In the genomic region with DNA sequence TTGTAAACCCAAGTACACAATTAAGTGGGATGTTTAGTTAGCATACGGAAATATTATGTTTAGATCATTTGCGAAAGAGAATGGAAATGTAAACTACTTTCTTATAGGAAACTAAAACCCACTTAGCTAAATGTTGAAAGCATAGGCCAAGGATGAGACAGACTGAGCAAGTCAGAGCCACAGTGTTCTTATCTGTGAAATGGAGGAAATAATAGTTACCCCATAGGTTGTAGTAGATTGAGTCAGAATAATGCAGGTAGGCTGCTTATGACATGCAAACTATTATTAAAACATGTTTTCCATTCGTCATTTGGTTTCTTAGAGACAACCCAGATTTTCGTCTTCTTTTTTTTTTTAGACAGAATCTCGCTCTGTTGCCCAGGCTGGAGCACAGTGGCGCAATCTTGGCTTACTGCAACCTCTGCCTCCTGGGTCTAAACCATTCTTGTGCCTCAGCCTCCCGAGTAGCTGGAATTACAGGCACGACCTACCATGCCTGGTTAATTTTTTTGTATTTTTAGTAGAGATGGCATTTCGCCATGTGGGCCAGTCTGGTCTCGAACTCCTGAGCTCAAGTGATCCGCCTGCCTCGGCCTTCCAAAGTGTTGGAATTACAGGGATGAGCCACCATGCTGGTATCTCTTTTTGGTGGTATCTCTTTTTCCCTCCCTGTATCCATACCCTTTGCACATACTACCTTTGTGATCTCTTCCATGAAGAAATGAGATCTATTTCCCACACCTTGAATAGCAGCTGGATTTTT, we compare ENCODE assay signal across 1 cellular context.
TF ChIP-seq lines count a peak whose summit lies in the region.

No MANE protein-coding gene starts in this region.

TF ChIP-seq in K562, 482 proteins besides CTCF, POLR2A, EP300 and RAD21:
- 0 out of 2 replicates have a peak, but pooled peaks have one; percentile 18 for TF ChIP-seq MEF2D (tag; conservative IDR thresholded peaks at IDR 0.05; ENCODE audit: low read depth)
- TF ChIP-seq, protein P1, sequence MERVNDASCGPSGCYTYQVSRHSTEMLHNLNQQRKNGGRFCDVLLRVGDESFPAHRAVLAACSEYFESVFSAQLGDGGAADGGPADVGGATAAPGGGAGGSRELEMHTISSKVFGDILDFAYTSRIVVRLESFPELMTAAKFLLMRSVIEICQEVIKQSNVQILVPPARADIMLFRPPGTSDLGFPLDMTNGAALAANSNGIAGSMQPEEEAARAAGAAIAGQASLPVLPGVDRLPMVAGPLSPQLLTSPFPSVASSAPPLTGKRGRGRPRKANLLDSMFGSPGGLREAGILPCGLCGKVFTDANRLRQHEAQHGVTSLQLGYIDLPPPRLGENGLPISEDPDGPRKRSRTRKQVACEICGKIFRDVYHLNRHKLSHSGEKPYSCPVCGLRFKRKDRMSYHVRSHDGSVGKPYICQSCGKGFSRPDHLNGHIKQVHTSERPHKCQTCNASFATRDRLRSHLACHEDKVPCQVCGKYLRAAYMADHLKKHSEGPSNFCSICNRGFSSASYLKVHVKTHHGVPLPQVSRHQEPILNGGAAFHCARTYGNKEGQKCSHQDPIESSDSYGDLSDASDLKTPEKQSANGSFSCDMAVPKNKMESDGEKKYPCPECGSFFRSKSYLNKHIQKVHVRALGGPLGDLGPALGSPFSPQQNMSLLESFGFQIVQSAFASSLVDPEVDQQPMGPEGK (CRISPR knock-in tag; IDR thresholded peaks at IDR 0.05; ENCODE audit: borderline replicate concordance), result no peak
- peak in 1 of 3 experiments; percentile 87; a peak in 1 of 6 replicates for TF ChIP-seq ZBTB11 (CRISPR knock-in tag; IDR thresholded peaks at IDR 0.05)
- TF ChIP-seq ETV1 (tag; conservative IDR thresholded peaks at IDR 0.05; ENCODE audit: low read depth), result no peak
- 0 out of 2 replicates have a peak, but pooled peaks have one; percentile 41 for TF ChIP-seq FOSL1 (tag; conservative IDR thresholded peaks at IDR 0.05)
- peak; percentile 25 for TF ChIP-seq EWSR1 (IDR thresholded peaks at IDR 0.05; ENCODE audit: borderline replicate concordance, low read depth, partially characterized antibody)
- 0 out of 2 replicates have a peak, but pooled peaks have one; percentile 1 for TF ChIP-seq DPF2 (IDR thresholded peaks at IDR 0.05)
- TF ChIP-seq POU5F1 (IDR thresholded peaks at IDR 0.05; ENCODE audit: borderline replicate concordance, low read depth, low read length, partially characterized antibody), result no peak
- TF ChIP-seq HBP1 (CRISPR knock-in tag; IDR thresholded peaks at IDR 0.05), result no peak
- TF ChIP-seq, protein P2, sequence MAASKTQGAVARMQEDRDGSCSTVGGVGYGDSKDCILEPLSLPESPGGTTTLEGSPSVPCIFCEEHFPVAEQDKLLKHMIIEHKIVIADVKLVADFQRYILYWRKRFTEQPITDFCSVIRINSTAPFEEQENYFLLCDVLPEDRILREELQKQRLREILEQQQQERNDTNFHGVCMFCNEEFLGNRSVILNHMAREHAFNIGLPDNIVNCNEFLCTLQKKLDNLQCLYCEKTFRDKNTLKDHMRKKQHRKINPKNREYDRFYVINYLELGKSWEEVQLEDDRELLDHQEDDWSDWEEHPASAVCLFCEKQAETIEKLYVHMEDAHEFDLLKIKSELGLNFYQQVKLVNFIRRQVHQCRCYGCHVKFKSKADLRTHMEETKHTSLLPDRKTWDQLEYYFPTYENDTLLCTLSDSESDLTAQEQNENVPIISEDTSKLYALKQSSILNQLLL (CRISPR knock-in tag; IDR thresholded peaks at IDR 0.05; ENCODE audit: borderline replicate concordance), result no peak
- no peak for TF ChIP-seq RERE (CRISPR knock-in tag; IDR thresholded peaks at IDR 0.05; ENCODE audit: borderline replicate concordance)
- TF ChIP-seq CEBPB (tag; IDR thresholded peaks at IDR 0.05), result 0 out of 2 replicates have a peak, but pooled peaks have one; percentile 19
- no peak for TF ChIP-seq KLF10 (CRISPR knock-in tag; IDR thresholded peaks at IDR 0.05)
- TF ChIP-seq TOE1 (IDR thresholded peaks at IDR 0.05; ENCODE audit: borderline replicate concordance), result no peak
- TF ChIP-seq TOE1 (CRISPR knock-in tag; IDR thresholded peaks at IDR 0.05; ENCODE audit: borderline replicate concordance, low read depth), result no peak
- TF ChIP-seq JUND (IDR thresholded peaks at IDR 0.05; ENCODE audit: borderline replicate concordance, low read depth, low read length), result no peak
- TF ChIP-seq JUND (tag; IDR thresholded peaks at IDR 0.05; ENCODE audit: borderline replicate concordance, low read depth, low read length), result 0 out of 3 replicates have a peak, but pooled peaks have one; percentile 8
- TF ChIP-seq E2F5 (CRISPR knock-in tag; IDR thresholded peaks at IDR 0.05), result no peak
